Comparison of ENCODE assay signal across 16 cellular contexts in the genomic region with DNA sequence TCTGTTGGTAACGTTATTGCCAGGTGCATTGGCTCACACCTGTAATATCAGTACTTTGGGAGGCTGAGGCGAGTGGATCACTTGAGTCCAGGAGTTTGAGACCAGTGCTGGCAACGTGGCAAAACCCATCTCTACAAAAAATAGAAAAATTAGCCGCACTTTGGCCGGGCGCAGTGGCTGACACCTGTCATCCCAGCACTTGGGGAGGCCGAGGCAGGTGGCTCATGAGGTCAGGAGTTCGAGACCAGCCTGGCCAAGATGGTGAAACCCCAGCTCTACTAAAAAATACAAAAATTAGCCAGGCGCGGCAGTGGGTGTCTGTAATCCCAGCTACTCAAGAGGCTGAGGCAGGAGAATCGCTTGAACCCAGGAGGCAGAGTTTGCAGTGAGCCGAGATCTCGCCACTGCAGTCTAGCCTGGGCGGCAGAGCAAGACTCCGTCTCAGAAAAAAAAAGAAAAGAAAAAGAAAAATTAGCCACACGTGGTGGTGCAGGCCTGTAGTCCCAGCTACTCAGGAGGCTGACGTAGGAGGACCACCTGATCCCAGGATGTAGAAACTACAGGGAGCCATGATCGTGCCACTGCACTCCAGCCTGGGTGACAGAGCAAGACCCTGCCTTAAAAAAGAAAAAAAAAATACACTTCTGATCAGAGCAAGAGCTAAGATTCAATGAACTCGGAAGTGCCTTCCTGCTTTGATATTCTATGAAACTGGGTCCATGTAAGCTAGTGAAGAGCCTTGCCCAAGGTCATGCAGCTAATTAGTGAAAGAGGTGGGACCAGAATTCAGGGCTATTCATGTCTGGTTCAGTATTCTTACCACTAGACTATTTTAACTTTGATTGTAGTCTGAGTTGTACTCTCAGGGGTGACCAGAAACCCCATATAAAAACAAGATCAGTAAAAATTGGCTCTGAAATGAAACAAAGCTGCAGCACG. TPM values are rescaled to one million over a fixed set of nuclear protein-coding genes. Genes with fewer than 3 reads are reported as not detected.
DNase-seq lines count a peak whose midpoint lies in the region; ATAC-seq and TF ChIP-seq lines count a peak whose summit lies in the region.
"Had no signal": no experiment of that assay in that cellular context is flagged by ENCODE, and none has a peak within 500 bp of the region (broad histone marks: within the 10 kb centered on the region; RNA-seq: fewer than 3 reads in every experiment).

No MANE protein-coding gene starts in this region.

- H3K27me3 Mint-ChIP-seq in T-helper 17 cell, result peaks cover 34% of the 10 kb centered on the region

- H3K4me1 ChIP-seq in hepatocyte (ENCODE audit: insufficient read depth), result peaks cover 7% of the 10 kb centered on the region
- peaks cover 0 to 56% (median 23%) of the 10 kb centered on the region in 4 donors for H3K4me1 ChIP-seq in right lobe of liver
- peaks cover 28% of the 10 kb centered on the region for H3K4me1 ChIP-seq in parathyroid adenoma
- peaks cover 11 to 21% of the 10 kb centered on the region in 2 donors for H3K4me1 ChIP-seq in adrenal gland (replicated peaks in 1 of 2)

- peaks cover 2% of the 10 kb centered on the region for H3K36me3 Mint-ChIP-seq in T-helper 17 cell (ENCODE audit: low read depth)
- H3K36me3 Mint-ChIP-seq: CD4-positive, CD25-positive, alpha-beta regulatory T cell had no signal

- H3K9me3 ChIP-seq in T-helper 17 cell (ENCODE audit: control insufficient read depth, low read length, poor library complexity, severe bottlenecking), result no peaks in the 10 kb centered on the region
- H3K9me3 ChIP-seq in hepatocyte (ENCODE audit: low read depth), result no peaks in the 10 kb centered on the region
- H3K9me3 ChIP-seq in right lobe of liver, result no peaks in the 10 kb centered on the region
- no peaks in the 10 kb centered on the region for H3K9me3 ChIP-seq in parathyroid adenoma (ENCODE audit: control insufficient read depth, low read length)
- H3K9me3 ChIP-seq in adrenal gland (replicated peaks in 1 of 3), result no peaks in the 10 kb centered on the region
- H3K9me3 ChIP-seq: BLaER1 treated with 17β-estradiol and CSF1 and Interleukin-3, amounts not matched to agents 10 nM and 100 nM had no signal

- H3K4me3 ChIP-seq in hepatocyte, result no peak overlapping the region
- H3K4me3 ChIP-seq in right lobe of liver, result no peak overlapping the region
- no peak overlapping the region for H3K4me3 ChIP-seq in parathyroid adenoma (ENCODE audit: low read depth, low read length)
- H3K4me3 ChIP-seq in adrenal gland, result no peak overlapping the region
- H3K4me3 ChIP-seq: BLaER1 treated with 17β-estradiol and CSF1 and Interleukin-3, amounts not matched to agents 10 nM and 100 nM had no signal

- H3K36me3 ChIP-seq in hepatocyte (replicated peaks; ENCODE audit: insufficient read depth, low read depth) (no peaks in the 10 kb centered on the region), right lobe of liver (no peaks in the 10 kb centered on the region), parathyroid adenoma (ENCODE audit: control insufficient read depth, insufficient read depth, low read length) (no peaks in the 10 kb centered on the region), adrenal gland (replicated peaks in 1 of 2) (no peaks in the 10 kb centered on the region)
- H3K36me3 ChIP-seq: BLaER1 treated with 17β-estradiol and CSF1 and Interleukin-3, amounts not matched to agents 10 nM and 100 nM had no signal

- H3K4me3 Mint-ChIP-seq in T-helper 17 cell, result no peak overlapping the region

- no peak overlapping the region for H3K9ac ChIP-seq in parathyroid adenoma
- H3K9ac ChIP-seq: BLaER1 treated with 17β-estradiol and CSF1 and Interleukin-3, amounts not matched to agents 10 nM and 100 nM had no signal

- TF ChIP-seq POLR2A in right lobe of liver (IDR thresholded peaks at IDR 0.05) (no peak), adrenal gland (IDR thresholded peaks at IDR 0.05) (no peak)

- ATAC-seq in T-helper 17 cell (no peak), right lobe of liver (peak in 3 of 4 donors; percentile 1 to 9 (median 2)), HG02588 (IDR thresholded peaks at IDR 0.05; ENCODE audit: unreplicated experiment) (no peak)

- H3K27ac Mint-ChIP-seq in T-helper 17 cell, result peak overlapping the region; percentile 77
- H3K27ac Mint-ChIP-seq: CD4-positive, CD25-positive, alpha-beta regulatory T cell had no signal

- intact Hi-C loops in right lobe of liver (cut with DNase I) (no loop called here), adrenal gland (cut with DNase I) (no loop called here)

- H3K9me2 ChIP-seq in hepatocyte (replicated peaks; ENCODE audit: insufficient read depth), result no peaks in the 10 kb centered on the region

- no peaks in the 10 kb centered on the region for H3K79me2 ChIP-seq in hepatocyte
- no peaks in the 10 kb centered on the region for H3K79me2 ChIP-seq in parathyroid adenoma

- H3K27ac ChIP-seq in hepatocyte (peak overlapping the region; percentile 36), right lobe of liver (peak overlapping the region; percentile 13 to 74 (median 54)), parathyroid adenoma (peak overlapping the region; percentile 40), adrenal gland (no peak overlapping the region)
- H3K27ac ChIP-seq: BLaER1 treated with 17β-estradiol and CSF1 and Interleukin-3, amounts not matched to agents 10 nM and 100 nM had no signal

- H3K4me2 ChIP-seq in hepatocyte, result peak overlapping the region; percentile 7
- H3K4me2 ChIP-seq in parathyroid adenoma (ENCODE audit: low read length), result no peak overlapping the region
- H3K4me2 ChIP-seq: BLaER1 treated with 17β-estradiol and CSF1 and Interleukin-3, amounts not matched to agents 10 nM and 100 nM had no signal

- WGBS in hepatocyte (ENCODE audit: low lambda C conversion rate, missing lambda C conversion rate), result 92% methylated on average over 20 of the region's 20 CpGs
- 65% methylated on average over 13 of the region's 20 CpGs for WGBS in right lobe of liver (ENCODE audit: insufficient coverage, low coverage, low lambda C conversion rate, missing lambda C conversion rate)
- WGBS in adrenal gland, 4 donors, result 89 to 91% (median 89%) methylated on average over 20 of the region's 20 CpGs

- H3K27me3 ChIP-seq in hepatocyte (no peaks in the 10 kb centered on the region), right lobe of liver (no peaks in the 10 kb centered on the region), parathyroid adenoma (ENCODE audit: control insufficient read depth, insufficient read depth, low read length) (no peaks in the 10 kb centered on the region), adrenal gland (no peaks in the 10 kb centered on the region)
- H3K27me3 ChIP-seq: BLaER1 treated with 17β-estradiol and CSF1 and Interleukin-3, amounts not matched to agents 10 nM and 100 nM had no signal

- H2AFZ ChIP-seq in hepatocyte (no peak overlapping the region), parathyroid adenoma (peak overlapping the region; percentile 36)

- peaks cover 13% of the 10 kb centered on the region for H3K4me1 Mint-ChIP-seq in T-helper 17 cell
- H3K4me1 Mint-ChIP-seq: CD4-positive, CD25-positive, alpha-beta regulatory T cell had no signal

- no peak for DNase-seq in T-helper 17 cell
- DNase-seq in hepatocyte (ENCODE audit: low spot score), result no peak
- no peak for DNase-seq in right lobe of liver
- DNase-seq in SKM-1 treated with dmso at 0.1 percent for 144 hours (lab: John Stamatoyannopoulos, UW; ENCODE audit: unreplicated experiment), result no peak
- no peak for DNase-seq in middle frontal gyrus (ENCODE audit: extremely low spot score, low spot score)
- no peak for DNase-seq in adrenal gland
- DNase-seq: ACHN; CD4-positive, CD25-positive, alpha-beta regulatory T cell; DMS53; GF-D8; HCEC 1CT had no signal

- no peaks in the 10 kb centered on the region for H4K20me1 ChIP-seq in hepatocyte (ENCODE audit: insufficient read depth, poor library complexity, severe bottlenecking)
- H4K20me1 ChIP-seq: BLaER1 treated with 17β-estradiol and CSF1 and Interleukin-3, amounts not matched to agents 10 nM and 100 nM had no signal

- TF ChIP-seq CTCF in hepatocyte (IDR thresholded peaks at IDR 0.05; ENCODE audit: poor library complexity) (no peak), right lobe of liver (IDR thresholded peaks at IDR 0.05) (no peak), parathyroid adenoma (IDR thresholded peaks at IDR 0.05) (no peak), adrenal gland (IDR thresholded peaks at IDR 0.05) (no peak)

RNA-seq across cellular contexts. Expression of a gene that starts 4.2 kb away (rescaled TPM):
- total RNA-seq in T-helper 17 cell (not detected), hepatocyte (not detected in 2 replicates), right lobe of liver (not detected), adrenal gland (not detected)
- polyA plus RNA-seq in hepatocyte (not detected in 2 replicates), adrenal gland (not detected)
- total RNA-seq: A172; CD4-positive, CD25-positive, alpha-beta regulatory T cell; H4 had no signal
- polyA plus RNA-seq: CD4-positive, CD25-positive, alpha-beta regulatory T cell had no signal

RNA-seq across cellular contexts. Expression of a gene that starts 11.3 kb away (rescaled TPM):
- total RNA-seq in T-helper 17 cell, result not detected
- not detected in 2 replicates for total RNA-seq in hepatocyte
- polyA plus RNA-seq in hepatocyte, result not detected in 2 replicates
- under 1 TPM in 3 of 6 experiments, not detected in 3; 0.18 to 0.31 (median 0.22) TPM for total RNA-seq in right lobe of liver
- under 1 TPM in 1 of 8 donors, not detected in 7; 0.34 TPM for total RNA-seq in adrenal gland
- under 1 TPM in 1 of 3 donors, not detected in 2; 0.20 TPM for polyA plus RNA-seq in adrenal gland
- total RNA-seq: A172; CD4-positive, CD25-positive, alpha-beta regulatory T cell; H4 had no signal
- polyA plus RNA-seq: CD4-positive, CD25-positive, alpha-beta regulatory T cell had no signal

RNA-seq across cellular contexts. Expression of a gene that starts 16.7 kb away (rescaled TPM):
- total RNA-seq in T-helper 17 cell (10 to 100 TPM; 12.0 to 17.3 TPM), hepatocyte (36.0 and 53.7 TPM in 2 replicates), right lobe of liver (10 to 100 TPM; 17.1 to 35.8 (median 25.1) TPM), adrenal gland (100 to 1,000 TPM; 108 to 258 (median 151) TPM)
- polyA plus RNA-seq in hepatocyte (36.7 and 38.1 TPM in 2 replicates), adrenal gland (100 to 1,000 TPM; 126 to 148 (median 137) TPM)

RNA-seq across cellular contexts. Expression of a gene that starts 18.8 kb away (rescaled TPM):
- total RNA-seq in T-helper 17 cell, result not detected
- total RNA-seq in hepatocyte, result not detected in 2 replicates
- polyA plus RNA-seq in hepatocyte, result not detected in 2 replicates
- total RNA-seq in right lobe of liver, result not detected
- total RNA-seq in adrenal gland, result under 1 TPM in 1 of 8 donors, not detected in 7; 0.27 TPM
- polyA plus RNA-seq in adrenal gland, result under 1 TPM in 1 of 3 donors, not detected in 2; 0.03 TPM
- total RNA-seq: A172; CD4-positive, CD25-positive, alpha-beta regulatory T cell; H4 had no signal
- polyA plus RNA-seq: CD4-positive, CD25-positive, alpha-beta regulatory T cell had no signal

RNA-seq across cellular contexts. Expression of a gene that starts 23.4 kb away (rescaled TPM):
- total RNA-seq in T-helper 17 cell (not detected), hepatocyte (not detected in 2 replicates), right lobe of liver (1 to 10 TPM in 3 of 6 experiments, under 1 TPM in 3; 0.24 to 3.4 (median 1.6) TPM), adrenal gland (1 to 10 TPM in 2 of 8 donors, under 1 TPM in 1, not detected in 5; 0.31 to 1.1 (median 1.0) TPM)
- polyA plus RNA-seq in hepatocyte (not detected in 2 replicates), adrenal gland (under 1 TPM in 2 of 3 donors, not detected in 1; 0.44 to 0.80 TPM)
- total RNA-seq: A172; CD4-positive, CD25-positive, alpha-beta regulatory T cell; H4 had no signal
- polyA plus RNA-seq: CD4-positive, CD25-positive, alpha-beta regulatory T cell had no signal

Comparison
In these comparisons a context has a peak if more than half of its experiments do, and no peak if none do; other contexts are left out.
1. ATAC-seq: peak in right lobe of liver (3 of 4); none in T-helper 17 cell (single experiment) and HG02588 (single experiment).
2. H3K27ac ChIP-seq: peak in hepatocyte (single experiment), right lobe of liver (3 of 3) and parathyroid adenoma (single experiment); none in adrenal gland (0 of 5).